15 cellular contexts compared by ENCODE assay signal in the genomic region with DNA sequence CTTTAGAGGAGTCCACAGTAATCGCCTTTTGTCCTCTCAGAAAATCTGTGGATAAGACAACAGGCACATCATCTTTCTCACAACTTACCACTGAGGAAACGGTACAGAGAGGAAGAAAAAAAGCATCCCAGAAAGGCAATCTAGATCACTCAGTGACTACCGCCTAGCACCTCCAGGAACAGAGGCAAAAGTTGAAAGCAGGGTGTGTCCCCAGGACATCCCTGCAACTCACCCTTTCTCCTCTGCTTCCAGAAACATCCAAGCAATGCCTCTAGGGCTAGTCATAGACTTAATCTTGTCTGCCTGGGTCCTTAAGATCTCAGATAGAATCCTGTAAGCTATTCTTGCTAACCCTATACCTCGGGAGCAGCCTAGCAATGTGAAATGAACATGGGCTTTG. TPM values are rescaled to one million over a fixed set of nuclear protein-coding genes. Genes with fewer than 3 reads are reported as not detected.
A peak's percentile ranks its signal among the peaks of the same experiment; 100 is the strongest.
DNase-seq lines count a peak whose midpoint lies in the region; ATAC-seq, FAIRE-seq and TF ChIP-seq lines count a peak whose summit lies in the region.
"Had no signal": no experiment of that assay in that cellular context is flagged by ENCODE, and none has a peak within 500 bp of the region (broad histone marks: within the 10 kb centered on the region; RNA-seq: fewer than 3 reads in every experiment).

No MANE protein-coding gene starts in this region.

- TF ChIP-seq POLR2A in HCT116 (IDR thresholded peaks at IDR 0.05; ENCODE audit: borderline replicate concordance, extremely low read depth, insufficient read depth, insufficient read length), result no peak
- TF ChIP-seq POLR2A in K562 (conservative IDR thresholded peaks at IDR 0.05), result no peak

- H3K9ac ChIP-seq in HCT116 (ENCODE audit: low read length) (0 out of 2 replicates have a peak overlapping the region, but pooled peaks have one; percentile 4), K562 (ENCODE audit: insufficient read depth in 1 of 2, low read depth in 2 of 2, low read length in 2 of 2) (no peak overlapping the region)

- no peaks in the 10 kb centered on the region for H3K9me3 ChIP-seq in CD4-positive, CD25-positive, alpha-beta regulatory T cell (ENCODE audit: control insufficient read depth in 2 of 2, low read length in 2 of 2)
- H3K9me3 ChIP-seq in HCT116 (ENCODE audit: control insufficient read depth in 1 of 2, insufficient read depth in 1 of 2, low read depth in 1 of 2, low read length in 2 of 2) (no peaks in the 10 kb centered on the region), K562 (replicated peaks; ENCODE audit: control insufficient read depth, insufficient read depth, low read depth, low read length) (peaks cover 4% of the 10 kb centered on the region; the same call in 1 of the 2 replicates)
- H3K9me3 ChIP-seq in naive thymus-derived CD4-positive, alpha-beta T cell (ENCODE audit: control insufficient read depth in 2 of 3, low read length in 3 of 3), result no peaks in the 10 kb centered on the region
- H3K9me3 ChIP-seq: heart right ventricle, left ventricle myocardium inferior had no signal

- H3K9me1 ChIP-seq in K562 (ENCODE audit: control insufficient read depth, insufficient read depth, low read length), result no peaks in the 10 kb centered on the region

- peaks cover 0 to 4% (median 0%) of the 10 kb centered on the region in 7 donors for H3K9me3 Mint-ChIP-seq in CD4-positive, CD25-positive, alpha-beta regulatory T cell
- H3K9me3 Mint-ChIP-seq in naive thymus-derived CD4-positive, alpha-beta T cell, result peaks cover 0 to 4% (median 0%) of the 10 kb centered on the region in 11 donors

- FAIRE-seq in K562 (lab: Jason Lieb, UNC), result no peak

- TF ChIP-seq EP300 in K562 (IDR thresholded peaks at IDR 0.05; ENCODE audit: low read length), result no peak

- no peaks in the 10 kb centered on the region for H3K27me3 Mint-ChIP-seq in CD4-positive, CD25-positive, alpha-beta regulatory T cell
- no peaks in the 10 kb centered on the region for H3K27me3 Mint-ChIP-seq in naive thymus-derived CD4-positive, alpha-beta T cell

- POLR2A ChIA-PET in HCT116 (lab: Charles Lee), result interaction anchor here (1.4 kb wide), 1 partner anchor 8 kb away, joined by 3 read pairs; no protein-coding TSS in a partner anchor
- POLR2A ChIA-PET in K562 (lab: Yijun Ruan, JAX), result interaction anchor here (0.6 to 1.1 kb wide), 2 partner anchors 10 to 19 kb away, joined by 3 to 4 read pairs; a partner anchor contains a TSS
- POLR2A ChIA-PET in naive thymus-derived CD4-positive, alpha-beta T cell (lab: Charles Lee), result interaction anchor here (0.5 to 4.1 kb wide), 17 partner anchors 9 to 53 kb away, joined by 3 to 28 read pairs (median 5); a partner anchor contains a TSS

- H3K4me1 Mint-ChIP-seq in CD4-positive, CD25-positive, alpha-beta regulatory T cell, result peaks cover 21 to 57% (median 32%) of the 10 kb centered on the region in 4 donors
- H3K4me1 Mint-ChIP-seq in naive thymus-derived CD4-positive, alpha-beta T cell, result peaks cover 47 to 86% (median 82%) of the 10 kb centered on the region in 7 donors

- H3K36me3 ChIP-seq in CD4-positive, CD25-positive, alpha-beta regulatory T cell (ENCODE audit: control insufficient read depth, insufficient read depth, low read length), result no peaks in the 10 kb centered on the region
- H3K36me3 ChIP-seq in HCT116 (ENCODE audit: control insufficient read depth in 1 of 2, insufficient read depth in 2 of 2, low read length in 2 of 2) (no peaks in the 10 kb centered on the region), K562 (ENCODE audit: control insufficient read depth, insufficient read depth, low read length) (no peaks in the 10 kb centered on the region)
- H3K36me3 ChIP-seq in naive thymus-derived CD4-positive, alpha-beta T cell (ENCODE audit: control insufficient read depth in 2 of 3, insufficient read depth in 3 of 3, low read length in 3 of 3), result no peaks in the 10 kb centered on the region
- H3K36me3 ChIP-seq: heart right ventricle, left ventricle myocardium inferior had no signal

- RAD21 ChIA-PET in HCT116 (lab: Charles Lee; ENCODE audit: low non-redundant PET in 1 of 2, low total read pairs in 2 of 2, uncharacterized antibody in 2 of 2, unreplicated experiment in 2 of 2), result no interaction called here

- H4K20me1 ChIP-seq in HCT116 (ENCODE audit: insufficient read depth) (no peaks in the 10 kb centered on the region), K562 (replicated peaks; ENCODE audit: control insufficient read depth, insufficient read depth, low read length) (no peaks in the 10 kb centered on the region)

- H3K27ac ChIP-seq in CD4-positive, CD25-positive, alpha-beta regulatory T cell (ENCODE audit: insufficient read depth, low read length, poor library complexity, severe bottlenecking), result no peak overlapping the region
- H3K27ac ChIP-seq in HCT116 (ENCODE audit: low read depth, low read length) (no peak overlapping the region), K562 (ENCODE audit: extremely low read depth, low read depth, low read length) (no peak overlapping the region)
- peak overlapping the region; percentile 33 for H3K27ac ChIP-seq in naive thymus-derived CD4-positive, alpha-beta T cell (ENCODE audit: low read depth, low read length)
- H3K27ac ChIP-seq: heart right ventricle, left ventricle myocardium inferior had no signal

- no peaks in the 10 kb centered on the region for H3K36me3 Mint-ChIP-seq in CD4-positive, CD25-positive, alpha-beta regulatory T cell
- H3K36me3 Mint-ChIP-seq in naive thymus-derived CD4-positive, alpha-beta T cell, result peaks cover 0 to 25% (median 0%) of the 10 kb centered on the region in 5 donors

- peak overlapping the region in 2 of 3 donors; percentile 28 to 42 for H3K27ac Mint-ChIP-seq in CD4-positive, CD25-positive, alpha-beta regulatory T cell
- H3K27ac Mint-ChIP-seq in naive thymus-derived CD4-positive, alpha-beta T cell, result peak overlapping the region; percentile 43 to 88 (median 78)

- in situ Hi-C loops in K562 (cut with MboI), result no loop called here

- TF ChIP-seq CTCF in HCT116 (IDR thresholded peaks at IDR 0.05 in 2 of 3, conservative IDR thresholded peaks at IDR 0.05 in 1 of 3; ENCODE audit: borderline replicate concordance in 1 of 3, insufficient read depth in 1 of 3, low read depth in 2 of 3, low read length in 2 of 3) (no peak), K562 (IDR thresholded peaks at IDR 0.05 in 2 of 3, conservative IDR thresholded peaks at IDR 0.05 in 1 of 3; ENCODE audit: insufficient read depth in 2 of 3, low read depth in 1 of 3, low read length in 3 of 3) (no peak)

- H3K4me3 ChIP-seq in CD4-positive, CD25-positive, alpha-beta regulatory T cell (ENCODE audit: low read depth, low read length), result no peak overlapping the region
- H3K4me3 ChIP-seq in HCT116 (replicated peaks in 1 of 2; ENCODE audit: low read depth in 1 of 2, low read length in 2 of 2) (no peak overlapping the region), K562 (no peak overlapping the region)
- H3K4me3 ChIP-seq in naive thymus-derived CD4-positive, alpha-beta T cell (ENCODE audit: low read length), result no peak overlapping the region
- H3K4me3 ChIP-seq: heart right ventricle, left ventricle myocardium inferior had no signal

- peaks cover 22% of the 10 kb centered on the region for H3K4me1 ChIP-seq in CD4-positive, CD25-positive, alpha-beta regulatory T cell (ENCODE audit: control insufficient read depth, insufficient read depth, low read length, poor library complexity, severe bottlenecking)
- peaks cover 12 to 18% of the 10 kb centered on the region in 2 experiments for H3K4me1 ChIP-seq in HCT116 (ENCODE audit: control insufficient read depth in 1 of 2, insufficient read depth in 2 of 2, low read length in 2 of 2)
- peaks cover 6 to 12% of the 10 kb centered on the region in 2 experiments; a peak in 4 of 5 replicates for H3K4me1 ChIP-seq in K562 (replicated peaks in 1 of 2; ENCODE audit: control insufficient read depth in 2 of 2, insufficient read depth in 2 of 2, low read length in 2 of 2)
- H3K4me1 ChIP-seq in naive thymus-derived CD4-positive, alpha-beta T cell (ENCODE audit: control insufficient read depth in 2 of 2, insufficient read depth in 2 of 2, low read length in 2 of 2), result peaks cover 69 to 79% of the 10 kb centered on the region in 2 donors

- peak overlapping the region; percentile 26 for H2AFZ ChIP-seq in HCT116 (ENCODE audit: low read depth, low read length, poor library complexity, severe bottlenecking)
- H2AFZ ChIP-seq in K562 (ENCODE audit: low read depth, low read length), result peak overlapping the region; percentile 20; the same call in 1 of the 2 replicates

- WGBS in K562 (ENCODE audit: insufficient coverage, low coverage, missing lambda C conversion rate), result 21% methylated on average over 4 of the region's 4 CpGs

- no peak overlapping the region for H3K4me3 Mint-ChIP-seq in CD4-positive, CD25-positive, alpha-beta regulatory T cell
- H3K4me3 Mint-ChIP-seq in naive thymus-derived CD4-positive, alpha-beta T cell, result peak overlapping the region; percentile 16 to 72 (median 60)

- H3K27me3 ChIP-seq in CD4-positive, CD25-positive, alpha-beta regulatory T cell (ENCODE audit: control insufficient read depth, insufficient read depth, low read length), result no peaks in the 10 kb centered on the region
- H3K27me3 ChIP-seq in HCT116 (ENCODE audit: insufficient read depth, low read length) (no peaks in the 10 kb centered on the region), K562 (ENCODE audit: control insufficient read depth in 2 of 2, insufficient read depth in 2 of 2, low read length in 2 of 2) (no peaks in the 10 kb centered on the region)
- no peaks in the 10 kb centered on the region for H3K27me3 ChIP-seq in naive thymus-derived CD4-positive, alpha-beta T cell (ENCODE audit: control insufficient read depth in 2 of 2, insufficient read depth in 2 of 2, low read length in 2 of 2)
- H3K27me3 ChIP-seq: heart right ventricle had no signal

- DNase-seq in CD4-positive, CD25-positive, alpha-beta regulatory T cell, result no peak
- no peak for DNase-seq in HCT116 (ENCODE audit: low read depth, low spot score)
- no peak for DNase-seq in K562 (ENCODE audit: extremely low read depth in 1 of 4, low spot score in 3 of 4)
- DNase-seq in naive thymus-derived CD4-positive, alpha-beta T cell, result no peak
- DNase-seq in retina, result no peak
- DNase-seq in NCI-H187 (lab: John Stamatoyannopoulos, UW), result no peak
- DNase-seq: activated CD4-positive, alpha-beta T cell treated with anti-CD3 and anti-CD28 coated beads, Interleukin-2, amount 50 U/mL, for 1 hour; aorta; effector CD4-positive, alpha-beta T cell; heart right ventricle; KBM-7; left ventricle myocardium inferior; NCI-H1694 treated with DMSO at 0.1 percent for 48 hours had no signal

- ATAC-seq in CD4-positive, CD25-positive, alpha-beta regulatory T cell (ENCODE audit: low read depth in 2 of 2), result no peak
- ATAC-seq in HCT116 (peak; percentile 26; the same call in 1 of the 2 replicates), K562 (no peak), HG03097 (IDR thresholded peaks at IDR 0.05; ENCODE audit: low FRiP score, unreplicated experiment) (no peak), HG03442 (IDR thresholded peaks at IDR 0.05; ENCODE audit: unreplicated experiment) (no peak)
- ATAC-seq in naive thymus-derived CD4-positive, alpha-beta T cell, result no peak
- ATAC-seq: heart right ventricle had no signal

- TF ChIP-seq RAD21 in HCT116 (IDR thresholded peaks at IDR 0.05; ENCODE audit: low read depth) (no peak), K562 (CRISPR knock-in tag; conservative IDR thresholded peaks at IDR 0.05 in 1 of 2, IDR thresholded peaks at IDR 0.05 in 1 of 2) (no peak)

- CTCF ChIA-PET in HCT116 (lab: Charles Lee) (no interaction called here), K562 (lab: Yijun Ruan, JAX; ENCODE audit: low intra/inter-chr PET ratio) (no interaction called here)
- CTCF ChIA-PET in naive thymus-derived CD4-positive, alpha-beta T cell (lab: Charles Lee), result interaction anchor here (0.8 to 1.8 kb wide), 5 partner anchors 8 to 50 kb away, joined by 3 to 6 read pairs (median 4); no protein-coding TSS in a partner anchor

- intact Hi-C loops in HCT116 (cut with micrococcal nuclease), result no loop called here
- intact Hi-C loops in K562 (cut with micrococcal nuclease), result no loop called here
- intact Hi-C loops in naive thymus-derived CD4-positive, alpha-beta T cell (cut with micrococcal nuclease), result loop anchor here in 1 of 2 donors (1.0 kb wide), 1 partner anchor 7 kb away; no protein-coding TSS in a partner anchor

- H3K4me2 ChIP-seq in HCT116 (ENCODE audit: low read length) (peak overlapping the region; percentile 49), K562 (ENCODE audit: insufficient read depth, low read length) (no peak overlapping the region)

- no peaks in the 10 kb centered on the region for H3K9me2 ChIP-seq in HCT116 (ENCODE audit: insufficient read depth)

- no peaks in the 10 kb centered on the region for H3K79me2 ChIP-seq in HCT116 (ENCODE audit: insufficient read depth, low read length)
- no peaks in the 10 kb centered on the region for H3K79me2 ChIP-seq in K562 (ENCODE audit: control insufficient read depth, insufficient read depth, low read length)

- BruUV-seq in HCT116 (replicated peaks; lab: Mats Ljungman, UMichigan), result no TSS peak
- no TSS peak for BruUV-seq in K562 (replicated peaks; lab: Mats Ljungman, UMichigan)

RNA-seq across cellular contexts. Expression of a gene that starts 18.8 kb away (rescaled TPM):
- total RNA-seq in CD4-positive, CD25-positive, alpha-beta regulatory T cell, result 213 TPM
- polyA plus RNA-seq in CD4-positive, CD25-positive, alpha-beta regulatory T cell, result 100 to 1,000 TPM; 167 to 224 (median 195) TPM
- total RNA-seq in HCT116 (2021; ENCODE audit: unreplicated experiment) (63.0 TPM), K562 (2014; rRNA removed) (20.2 and 22.5 TPM in 2 replicates), K562 (2014; rRNA removed; fragmentation: Illumina TruSeq; extraction: Trizol) (33.7 and 44.2 TPM in 2 replicates), K562 (2015; rRNA removed; fragmentation: Illumina TruSeq; extraction: Trizol) (15.9 and 18.3 TPM in 2 replicates), K562 (2021) (28.0 and 44.1 TPM in 2 replicates)
- 52.9 and 63.0 TPM in 2 replicates for polyA plus RNA-seq in HCT116 (2012)
- 9.1 and 68.5 TPM in 2 replicates for total RNA-seq in K562 (2011; cell fraction: chromatin; rRNA removed; ENCODE audit: low replicate concordance)
- total RNA-seq in K562 (2011; cell fraction: nucleolus; rRNA removed), result 2.7 and 5.9 TPM in 2 replicates
- 15.7 and 17.2 TPM in 2 replicates for total RNA-seq in K562 (2011; cell fraction: nucleoplasm; rRNA removed)
- polyA plus RNA-seq in K562 (2011; rRNA removed) (28.1 and 40.2 TPM in 2 replicates), K562 (2014; fragmentation: Illumina TruSeq; extraction: Trizol) (38.0 and 38.2 TPM in 2 replicates), K562 (2014; fragmentation: Nextera tagmentation; extraction: Ambion mirVana) (10 to 100 TPM; 12.9 to 18.1 TPM), K562 (2014; rRNA removed) (34.4 and 36.6 TPM in 2 replicates)
- polyA plus RNA-seq in K562 (2011; cell fraction: cytosol; rRNA removed), result 2.7 and 13.3 TPM in 2 replicates
- 11.9 and 17.6 TPM in 2 replicates for polyA plus RNA-seq in K562 (2011; cell fraction: nucleus; rRNA removed)
- 38.4 and 47.3 TPM in 2 replicates for polyA plus RNA-seq in K562 (2012)
- polyA minus RNA-seq in K562 (2011; rRNA and poly(A)+ RNA removed), result 37.7 and 52.1 TPM in 2 replicates
- polyA minus RNA-seq in K562 (2011; cell fraction: cytosol; rRNA and poly(A)+ RNA removed), result 14.9 and 17.9 TPM in 2 replicates
- polyA minus RNA-seq in K562 (2011; cell fraction: nucleus; rRNA and poly(A)+ RNA removed), result 11.0 and 21.5 TPM in 2 replicates
- total RNA-seq in naive thymus-derived CD4-positive, alpha-beta T cell, result 100 to 1,000 TPM in 4 of 5 experiments, 10 to 100 TPM in 1; 93.7 to 283 (median 223) TPM
- polyA plus RNA-seq in naive thymus-derived CD4-positive, alpha-beta T cell, result 100 to 1,000 TPM; 253 to 295 TPM

Comparison
In these comparisons a context has a peak if more than half of its experiments do, and no peak if none do; other contexts are left out.
1. H3K4me3 Mint-ChIP-seq: peak in naive thymus-derived CD4-positive, alpha-beta T cell (10 of 10); none in CD4-positive, CD25-positive, alpha-beta regulatory T cell (0 of 4).